ENCODE assay signal across 28 cellular contexts in genomic region chr1:177571076-177571475, GRCh38.
"Had no signal": no experiment of that assay in that cellular context is flagged by ENCODE, and none has a peak within 500 bp of the region (broad histone marks: within the 10 kb centered on the region; RNA-seq: fewer than 3 reads in every experiment).

No MANE protein-coding gene starts in this region.

- ATAC-seq: activated CD4-positive, alpha-beta T cell treated with anti-CD3 and anti-CD28 coated beads for 36 hours; activated CD8-positive, alpha-beta T cell treated with anti-CD3 and anti-CD28 coated beads for 36 hours; activated T-cell treated with anti-CD3 and anti-CD28 coated beads, Interleukin-2, amount 50 U/mL, for 72 hours; K562; Panc1; Right ventricle myocardium inferior; T-cell had no signal

- H3K4me1 Mint-ChIP-seq: activated CD4-positive, alpha-beta T cell treated with anti-CD3 and anti-CD28 coated beads for 36 hours; activated naive CD8-positive, alpha-beta T cell treated with anti-CD3 and anti-CD28 coated beads, Interleukin-2, amount 10 ng/mL, durations not matched to agents 7 days and 5 days; T-cell had no signal

- DNase-seq: activated CD4-positive, alpha-beta T cell treated with anti-CD3 and anti-CD28 coated beads for 36 hours; activated CD8-positive, alpha-beta memory T cell treated with anti-CD3 and anti-CD28 coated beads, Interleukin-2, amount 50 U/mL, for 4 hours; activated CD8-positive, alpha-beta T cell treated with anti-CD3 and anti-CD28 coated beads for 36 hours; activated naive CD4-positive, alpha-beta T cell treated with anti-CD3 and anti-CD28 coated beads, Interleukin-2, amount 50 U/mL, for 16 hours; activated naive CD8-positive, alpha-beta T cell treated with anti-CD3 and anti-CD28 coated beads, Interleukin-2, amount 10 ng/mL, durations not matched to agents 7 days and 5 days; activated T-cell treated with anti-CD3 and anti-CD28 coated beads, Interleukin-2, amount 50 U/mL, for 72 hours; anterior cingulate cortex; central memory CD4-positive, alpha-beta T cell; Karpas-422; MM.1S; NCI-H1105 treated with DMSO at 0.1 percent for 48 hours; NCI-H1436 treated with DMSO at 0.1 percent for 48 hours; NCI-H187; NCI-H2171; NCI-H2227 treated with DMSO at 0.1 percent for 48 hours; NCI-H446 treated with DMSO at 0.1 percent for 48 hours; NCI-H526 treated with DMSO at 0.1 percent for 48 hours; NCI-H82; OCI-M1; RPMI8226; T-cell; T-helper 2 cell; T1000 had no signal

- H3K4me3 ChIP-seq: adrenal gland, K562, SK-N-MC had no signal

- H3K27me3 Mint-ChIP-seq: activated CD4-positive, alpha-beta T cell treated with anti-CD3 and anti-CD28 coated beads for 36 hours; activated CD8-positive, alpha-beta T cell treated with anti-CD3 and anti-CD28 coated beads for 36 hours; activated naive CD8-positive, alpha-beta T cell treated with anti-CD3 and anti-CD28 coated beads, Interleukin-2, amount 10 ng/mL, durations not matched to agents 7 days and 5 days; T-cell had no signal

- H3K4me3 Mint-ChIP-seq: activated CD4-positive, alpha-beta T cell treated with anti-CD3 and anti-CD28 coated beads for 36 hours; activated CD8-positive, alpha-beta T cell treated with anti-CD3 and anti-CD28 coated beads for 36 hours; activated naive CD8-positive, alpha-beta T cell treated with anti-CD3 and anti-CD28 coated beads, Interleukin-2, amount 10 ng/mL, durations not matched to agents 7 days and 5 days; activated T-cell treated with anti-CD3 and anti-CD28 coated beads, Interleukin-2, amount 50 U/mL, for 72 hours; T-cell had no signal

- H3K4me1 ChIP-seq: adrenal gland had no signal

- H3K27ac ChIP-seq: adrenal gland, SK-N-MC had no signal

- H3K27me3 ChIP-seq: adrenal gland had no signal

- H3K9me3 Mint-ChIP-seq: activated naive CD8-positive, alpha-beta T cell treated with anti-CD3 and anti-CD28 coated beads, Interleukin-2, amount 10 ng/mL, durations not matched to agents 7 days and 5 days had no signal

- H3K36me3 ChIP-seq: adrenal gland had no signal

- H3K27ac Mint-ChIP-seq: activated CD4-positive, alpha-beta T cell treated with anti-CD3 and anti-CD28 coated beads for 36 hours; activated CD8-positive, alpha-beta T cell treated with anti-CD3 and anti-CD28 coated beads for 36 hours; activated naive CD8-positive, alpha-beta T cell treated with anti-CD3 and anti-CD28 coated beads, Interleukin-2, amount 10 ng/mL, durations not matched to agents 7 days and 5 days; activated T-cell treated with anti-CD3 and anti-CD28 coated beads, Interleukin-2, amount 50 U/mL, for 72 hours; T-cell had no signal

- H3K36me3 Mint-ChIP-seq: activated naive CD8-positive, alpha-beta T cell treated with anti-CD3 and anti-CD28 coated beads, Interleukin-2, amount 10 ng/mL, durations not matched to agents 7 days and 5 days; T-cell had no signal

- H3K9me3 ChIP-seq: adrenal gland had no signal
